Comparison of ENCODE assay signal across 10 cellular contexts in genomic region chr1:97006044-97006676, GRCh38.
A peak's percentile ranks its signal among the peaks of the same experiment; 100 is the strongest.
DNase-seq lines count a peak whose midpoint lies in the region; ATAC-seq and TF ChIP-seq lines count a peak whose summit lies in the region.
"Had no signal": no experiment of that assay in that cellular context is flagged by ENCODE, and none has a peak within 500 bp of the region (broad histone marks: within the 10 kb centered on the region; RNA-seq: fewer than 3 reads in every experiment).

No MANE protein-coding gene starts in this region.

- H3K4me2 ChIP-seq in fibroblast of lung (ENCODE audit: extremely low read depth, insufficient read depth, low read length) = no peak overlapping the region

- H3K36me3 ChIP-seq in fibroblast of lung (ENCODE audit: control insufficient read depth, insufficient read depth, low read length) = no peaks in the 10 kb centered on the region
- H3K36me3 ChIP-seq: gastrocnemius medialis had no signal

- no peak for TF ChIP-seq CTCF in fibroblast of lung (conservative IDR thresholded peaks at IDR 0.05 in 1 of 2, IDR thresholded peaks at IDR 0.05 in 1 of 2; ENCODE audit: low read depth in 1 of 2, low read length in 2 of 2)

- no peaks in the 10 kb centered on the region for H3K27me3 ChIP-seq in fibroblast of lung (ENCODE audit: control insufficient read depth, insufficient read depth, low read length)
- H3K27me3 ChIP-seq: gastrocnemius medialis had no signal

- peak; percentile 39 for ATAC-seq in GM18858 (IDR thresholded peaks at IDR 0.05; ENCODE audit: unreplicated experiment)
- no peak for ATAC-seq in HG02885 (IDR thresholded peaks at IDR 0.05; ENCODE audit: poor library complexity, unreplicated experiment)
- no peak for ATAC-seq in GM21423 (IDR thresholded peaks at IDR 0.05; ENCODE audit: unreplicated experiment)
- ATAC-seq: gastrocnemius medialis had no signal

- DNase-seq in RPMI7951 (ENCODE audit: low read depth) (peak; percentile 71), fibroblast of lung (ENCODE audit: low read depth in 2 of 2) (peak; percentile 49 to 94), pulmonary artery endothelial cell (ENCODE audit: low read depth, low spot score) (peak; percentile 49), NCI-H187 (lab: John Stamatoyannopoulos, UW) (no peak)
- no peak for DNase-seq in NK-92 treated with Interleukin-12 subunit alpha and Interleukin-12 subunit beta, amount 100 ng/mL, for 24 hours (lab: John Stamatoyannopoulos, UW)
- DNase-seq: gastrocnemius medialis, NCI-H2171 treated with DMSO at 0.1 percent for 48 hours had no signal

- H3K9me3 ChIP-seq in fibroblast of lung (ENCODE audit: control insufficient read depth, insufficient read depth, low read depth, low read length) = no peaks in the 10 kb centered on the region
- H3K9me3 ChIP-seq: gastrocnemius medialis had no signal

- H4K20me1 ChIP-seq in fibroblast of lung (ENCODE audit: control insufficient read depth, extremely low read depth, insufficient read depth, low read length) = no peaks in the 10 kb centered on the region

- H3K4me1 ChIP-seq in fibroblast of lung (ENCODE audit: control insufficient read depth, extremely low read depth, insufficient read depth, low read length) = no peaks in the 10 kb centered on the region
- H3K4me1 ChIP-seq: gastrocnemius medialis had no signal

- H3K4me3 ChIP-seq in fibroblast of lung (replicated peaks in 1 of 4; ENCODE audit: control extremely low read depth in 1 of 4, insufficient read depth in 1 of 4, low read depth in 3 of 4, low read length in 4 of 4) = no peak overlapping the region
- H3K4me3 ChIP-seq: gastrocnemius medialis had no signal

- H3K27ac ChIP-seq in fibroblast of lung (ENCODE audit: insufficient read depth, low read length) = no peak overlapping the region
- H3K27ac ChIP-seq: gastrocnemius medialis had no signal

- no peaks in the 10 kb centered on the region for H3K79me2 ChIP-seq in fibroblast of lung (ENCODE audit: control insufficient read depth, insufficient read depth, low read length)

- no peak overlapping the region for H3K9ac ChIP-seq in fibroblast of lung (ENCODE audit: insufficient read depth, low read length)

- no peak overlapping the region for H2AFZ ChIP-seq in fibroblast of lung (ENCODE audit: low read length)

Comparison
In these comparisons a context has a peak if more than half of its experiments do, and no peak if none do; other contexts are left out.
1. DNase-seq: peak in RPMI7951 (single experiment), fibroblast of lung (2 of 2) and pulmonary artery endothelial cell (single experiment); none in NK-92 treated with Interleukin-12 subunit alpha and Interleukin-12 subunit beta, amount 100 ng/mL, for 24 hours (single experiment) and NCI-H187 (0 of 2).